In genomic region chr16:21300309-21301167, GRCh38 we compare ENCODE assay signal across 8 cellular contexts. TPM values are rescaled to one million over a fixed set of nuclear protein-coding genes. Genes with fewer than 3 reads are reported as not detected.
DNase-seq lines count a peak whose midpoint lies in the region; ATAC-seq, FAIRE-seq and TF ChIP-seq lines count a peak whose summit lies in the region.

No MANE protein-coding gene starts in this region.

- 0 out of 2 replicates have a peak, but pooled peaks cover 10% of the 10 kb centered on the region for H4K20me1 ChIP-seq in GM23338 (replicated peaks; ENCODE audit: insufficient read depth)

- peak; percentile 92 for DNase-seq in GF-D8 (lab: John Stamatoyannopoulos, UW)
- peak; percentile 97 for DNase-seq in GM23338 (ENCODE audit: low spot score)
- DNase-seq in LHCN-M2 (ENCODE audit: low read depth) = peak; percentile 100
- peak; percentile 99 for DNase-seq in RCC 7860 (ENCODE audit: low spot score)
- peak; percentile 97 to 99 (median 98) for DNase-seq in adrenal gland
- peak; percentile 82 to 96 (median 95) for DNase-seq in heart left ventricle
- DNase-seq in ovary = peak; percentile 88 to 97 (median 96)
- no peak for DNase-seq in activated gamma-delta T cell (lab: John Stamatoyannopoulos, UW)

- H3K36me3 ChIP-seq in GM23338 (ENCODE audit: insufficient read depth) = no peaks in the 10 kb centered on the region
- no peaks in the 10 kb centered on the region for H3K36me3 ChIP-seq in adrenal gland (replicated peaks in 1 of 2)
- H3K36me3 ChIP-seq in heart left ventricle = no peaks in the 10 kb centered on the region
- H3K36me3 ChIP-seq in ovary = no peaks in the 10 kb centered on the region

- no peaks in the 10 kb centered on the region for H3K9me3 ChIP-seq in adrenal gland (replicated peaks in 1 of 3)
- no peaks in the 10 kb centered on the region for H3K9me3 ChIP-seq in heart left ventricle
- H3K9me3 ChIP-seq in ovary = no peaks in the 10 kb centered on the region

- peak overlapping the region; percentile 97 for H2AFZ ChIP-seq in GM23338

- peak; percentile 98 for FAIRE-seq in RCC 7860 (lab: Jason Lieb, UNC)

- H3K4me1 Mint-ChIP-seq in GM23338 = peaks cover 20% of the 10 kb centered on the region

- H3K9me2 ChIP-seq in GM23338 (ENCODE audit: insufficient read depth) = no peaks in the 10 kb centered on the region

- TF ChIP-seq EP300 in ovary (IDR thresholded peaks at IDR 0.05) = no peak

- H3K27ac Mint-ChIP-seq in GM23338 = no peak overlapping the region

- no peaks in the 10 kb centered on the region for H3F3A ChIP-seq in GM23338 (replicated peaks; ENCODE audit: low read depth)

- H3K79me2 ChIP-seq in GM23338 (replicated peaks; ENCODE audit: insufficient read depth) = no peaks in the 10 kb centered on the region

- intact Hi-C loops in adrenal gland (cut with DNase I) (loop anchor here (5.0 to 10.0 kb wide), 3 partner anchors 113 to 146 kb away; partner anchors contain the start of genes DNAH3 (in 1 of the 2) and LDAF1 (in 1 of the 2)), heart left ventricle (cut with DNase I) (loop anchor here (1.0 to 10.0 kb wide), 13 partner anchors 108 to 398 kb away; partner anchors contain the start of genes LDAF1 (in 7 of the 10), DCUN1D3 (in 1 of the 10), DNAH3 (in 1 of the 10) and LYRM1 (in 1 of the 10)), ovary (cut with DNase I) (loop anchor here (2.0 to 10.0 kb wide), 5 partner anchors 114 to 448 kb away; partner anchors contain the start of gene LDAF1 (in 4 of the 4))

- peak; percentile 81 for ATAC-seq in GM23338
- ATAC-seq in heart left ventricle = peak; percentile 94 to 98 (median 96)

- peaks cover 46% of the 10 kb centered on the region for H3K27me3 Mint-ChIP-seq in GM23338 (ENCODE audit: insufficient read depth, low read depth, poor library complexity)

- H3K4me3 ChIP-seq in GM23338 (peak overlapping the region; percentile 78), adrenal gland (peak overlapping the region; percentile 39 to 73 (median 48)), heart left ventricle (peak overlapping the region; percentile 52 to 78 (median 67)), ovary (peak overlapping the region; percentile 54)

- H3K4me1 ChIP-seq in GM23338 (ENCODE audit: insufficient read depth) (peaks cover 12% of the 10 kb centered on the region), adrenal gland (replicated peaks in 1 of 2) (no peaks in the 10 kb centered on the region), heart left ventricle (peaks cover 0 to 19% (median 9%) of the 10 kb centered on the region in 12 donors), ovary (ENCODE audit: insufficient read depth) (no peaks in the 10 kb centered on the region)

- peak; percentile 85 to 99 for TF ChIP-seq CTCF in GM23338 (conservative IDR thresholded peaks at IDR 0.05; ENCODE audit: low read depth in 2 of 2)
- peak; percentile 65 to 93 (median 90) for TF ChIP-seq CTCF in adrenal gland (IDR thresholded peaks at IDR 0.05)
- TF ChIP-seq CTCF in heart left ventricle (IDR thresholded peaks at IDR 0.05) = peak; percentile 63 to 95 (median 82)
- TF ChIP-seq CTCF in ovary (IDR thresholded peaks at IDR 0.05) = peak; percentile 88 to 89 (median 89)

- WGBS in adrenal gland, 4 donors = 0% methylated on average over 31 to 36 of the region's 36 CpGs
- WGBS in heart left ventricle, 4 donors = 0% methylated on average over 28 to 36 of the region's 36 CpGs
- 0 to 1% (median 0%) methylated on average over 36 of the region's 36 CpGs for WGBS in ovary, 3 donors

- H3K36me3 Mint-ChIP-seq in GM23338 (ENCODE audit: low read depth) = no peaks in the 10 kb centered on the region

- H3K4me3 Mint-ChIP-seq in GM23338 = peak overlapping the region; percentile 89

- H3K4me2 ChIP-seq in GM23338 = peak overlapping the region; percentile 84

- H3K9me3 Mint-ChIP-seq in GM23338 = no peaks in the 10 kb centered on the region; the same call in 2 of the 3 replicates

- H3K27me3 ChIP-seq in GM23338 (ENCODE audit: insufficient read depth) = peaks cover 40% of the 10 kb centered on the region
- peaks cover 10% of the 10 kb centered on the region for H3K27me3 ChIP-seq in adrenal gland
- peaks cover 0 to 9% (median 0%) of the 10 kb centered on the region in 9 donors for H3K27me3 ChIP-seq in heart left ventricle
- H3K27me3 ChIP-seq in ovary = no peaks in the 10 kb centered on the region

- H3K27ac ChIP-seq in GM23338 (ENCODE audit: low read depth) (no peak overlapping the region), adrenal gland (peak overlapping the region in 4 of 5 donors; percentile 17 to 82 (median 70)), heart left ventricle (peak overlapping the region; percentile 48 to 88 (median 70)), ovary (peak overlapping the region; percentile 22 to 60)

- TF ChIP-seq POLR2A in adrenal gland (IDR thresholded peaks at IDR 0.05) (peak in 1 of 2 donors; percentile 48), heart left ventricle (IDR thresholded peaks at IDR 0.05) (peak in 1 of 2 donors; percentile 39), ovary (IDR thresholded peaks at IDR 0.05) (no peak)

TF ChIP-seq in GM23338, 12 proteins besides CTCF, POLR2A, EP300 and RAD21:
- TF ChIP-seq POLR2AphosphoS5 (IDR thresholded peaks at IDR 0.05; ENCODE audit: low read depth) = no peak
- TF ChIP-seq EZH2 (IDR thresholded peaks at IDR 0.05; ENCODE audit: low read depth, unreplicated experiment) = no peak
- no peak for TF ChIP-seq NANOG (IDR thresholded peaks at IDR 0.05; ENCODE audit: borderline replicate concordance)
- no peak for TF ChIP-seq EZH2phosphoT487 (IDR thresholded peaks at IDR 0.05; ENCODE audit: unreplicated experiment)
- TF ChIP-seq ETS1 (IDR thresholded peaks at IDR 0.05) = peak; percentile 57; the same call in 1 of the 2 replicates
- no peak for TF ChIP-seq ZNF331 (CRISPR knock-in tag; IDR thresholded peaks at IDR 0.05; ENCODE audit: low read depth)
TF ChIP-seq in GM23338: peak in this region for 1.

RNA-seq across cellular contexts. Expression of gene CRYM, which starts 22.4 kb away (rescaled TPM):
- total RNA-seq in GM23338 (2014; rRNA removed; shearing (Covaris generic)) = 15.5 and 18.0 TPM in 2 replicates
- polyA plus RNA-seq in GM23338 (2016; fragmentation: Nextera tagmentation; extraction: Ambion mirVana) (15.2 and 17.6 TPM in 2 replicates), adrenal gland (under 1 TPM in 1 of 3 donors, not detected in 2; 0.56 TPM), heart left ventricle (10 to 100 TPM; 63.5 to 80.2 TPM), ovary (under 1 TPM; 0.22 to 0.47 TPM)
- total RNA-seq in LHCN-M2 (2014; rRNA removed) (0.86 TPM in 1 of 2 replicates, not detected in the other), adrenal gland (under 1 TPM in 2 of 8 donors, not detected in 6; 0.42 to 0.84 TPM), heart left ventricle (100 to 1,000 TPM in 6 of 9 donors, 10 to 100 TPM in 3; 41.0 to 267 (median 116) TPM), ovary (1 to 10 TPM in 2 of 7 donors, under 1 TPM in 2, not detected in 3; 0.28 to 6.0 (median 0.90) TPM)
- polyA plus RNA-seq in LHCN-M2 (2012) = 0.39 TPM
